25 cellular contexts compared by ENCODE assay signal in genomic region chr7:155761162-155761561, GRCh38. TPM values are rescaled to one million over a fixed set of nuclear protein-coding genes. Genes with fewer than 3 reads are reported as not detected.
DNase-seq lines count a peak whose midpoint lies in the region; ATAC-seq, FAIRE-seq and TF ChIP-seq lines count a peak whose summit lies in the region.
"Had no signal": no experiment of that assay in that cellular context is flagged by ENCODE, and none has a peak within 500 bp of the region (broad histone marks: within the 10 kb centered on the region; RNA-seq: fewer than 3 reads in every experiment).

No MANE protein-coding gene starts in this region.

- peaks cover 3 to 15% (median 14%) of the 10 kb centered on the region in 4 experiments; a peak in 5 of 8 replicates for H3K36me3 ChIP-seq in H1 (ENCODE audit: control insufficient read depth in 2 of 4, insufficient read depth in 4 of 4, low read length in 3 of 4)

- H3K27me3 ChIP-seq in H1 (replicated peaks in 1 of 4; ENCODE audit: control insufficient read depth in 3 of 4, extremely low read depth in 1 of 4, insufficient read depth in 3 of 4, low read length in 3 of 4), result no peaks in the 10 kb centered on the region
- H3K27me3 ChIP-seq: ascending aorta, hepatocyte, tibial nerve had no signal

- no peak overlapping the region for H3K4me2 ChIP-seq in H1 (ENCODE audit: insufficient read depth in 1 of 2, low read depth in 2 of 2, low read length in 2 of 2)
- H3K4me2 ChIP-seq: hepatocyte, SK-N-SH had no signal

- H2BK120ac ChIP-seq in H1 (replicated peaks; ENCODE audit: low read depth, low read length), result no peak overlapping the region

- H2BK5ac ChIP-seq in H1 (ENCODE audit: low read depth, low read length), result no peak overlapping the region

- DNase-seq in NOMO-1 (lab: John Stamatoyannopoulos, UW; ENCODE audit: unreplicated experiment in 2 of 2) (peak; percentile 28 to 57), NOMO-1 treated with dmso at 0.1 percent for 144 hours (lab: John Stamatoyannopoulos, UW; ENCODE audit: unreplicated experiment) (no peak), GF-D8 (lab: John Stamatoyannopoulos, UW) (peak; percentile 41), OCI-M1 (lab: John Stamatoyannopoulos, UW) (peak; percentile 3), H1 (ENCODE audit: low read depth in 1 of 2, low spot score in 2 of 2) (no peak), COLO829 (ENCODE audit: low spot score) (no peak)
- DNase-seq: activated gamma-delta T cell, DMS79 treated with DMSO at 0.1 percent for 48 hours, HFFc6, NCI-H2029, NCI-H446 treated with DMSO at 0.1 percent for 48 hours, nephron progenitor cell, SK-N-SH, WERI-Rb-1 had no signal

- no peak overlapping the region for H2AFZ ChIP-seq in H1 (ENCODE audit: low read length)
- H2AFZ ChIP-seq: hepatocyte had no signal

- H2BK20ac ChIP-seq in H1 (ENCODE audit: low read length), result no peak overlapping the region

- no peak overlapping the region for H3K14ac ChIP-seq in H1 (ENCODE audit: insufficient read length)

- no peak overlapping the region for H4K5ac ChIP-seq in H1 (ENCODE audit: insufficient read length, low read depth, low read length)

- POLR2A ChIA-PET in H1 (lab: Charles Lee; ENCODE audit: partially characterized antibody), result no interaction called here

- no peak for FAIRE-seq in H1 (lab: Jason Lieb, UNC)
- FAIRE-seq: GM18507, keratinocyte had no signal

- no peak overlapping the region for H4K8ac ChIP-seq in H1 (ENCODE audit: extremely low read depth, insufficient read depth, low read length)

- no peak overlapping the region for H3K56ac ChIP-seq in H1 (replicated peaks; ENCODE audit: insufficient read length, low read depth, low read length)

- peaks cover 16% of the 10 kb centered on the region for H3K79me1 ChIP-seq in H1 (ENCODE audit: low read depth, low read length)

- no peak overlapping the region for H2BK15ac ChIP-seq in H1 (ENCODE audit: low read length)

- no peak for TF ChIP-seq RAD21 in H1 (IDR thresholded peaks at IDR 0.05 in 1 of 2, conservative IDR thresholded peaks at IDR 0.05 in 1 of 2; ENCODE audit: low read depth in 2 of 2, low read length in 2 of 2)

- H3K18ac ChIP-seq in H1 (ENCODE audit: extremely low read depth, low read length), result no peak overlapping the region

- no peaks in the 10 kb centered on the region for H3K23me2 ChIP-seq in H1 (ENCODE audit: low read depth, low read length)

- TF ChIP-seq EP300 in H1 (IDR thresholded peaks at IDR 0.05; ENCODE audit: borderline replicate concordance in 1 of 2, low read depth in 2 of 2, low read length in 2 of 2), result no peak

- H3K4me1 ChIP-seq in H1 (replicated peaks in 1 of 4; ENCODE audit: control insufficient read depth in 3 of 4, insufficient read depth in 4 of 4, low read length in 3 of 4), result peaks cover 2 to 6% (median 3%) of the 10 kb centered on the region in 4 experiments; a peak in 6 of 7 replicates
- H3K4me1 ChIP-seq: ascending aorta had no signal

- H4K91ac ChIP-seq in H1 (replicated peaks; ENCODE audit: insufficient read length, low read length), result no peak overlapping the region

- H3K4ac ChIP-seq in H1 (replicated peaks; ENCODE audit: insufficient read length, low read depth, low read length), result no peak overlapping the region

- H4K20me1 ChIP-seq in H1 (replicated peaks in 1 of 2; ENCODE audit: control insufficient read depth in 1 of 2, insufficient read depth in 2 of 2, low read length in 2 of 2), result peaks cover 0 to 15% of the 10 kb centered on the region in 2 experiments

- no peak overlapping the region for H3K4me3 ChIP-seq in H1 (ENCODE audit: extremely low read depth in 1 of 4, insufficient read depth in 2 of 4, low read depth in 3 of 4, low read length in 4 of 4)
- H3K4me3 ChIP-seq: ascending aorta, hepatocyte, tibial nerve had no signal

- H3K9ac ChIP-seq in H1 (replicated peaks in 1 of 4; ENCODE audit: extremely low read depth in 1 of 4, low read depth in 3 of 4, low read length in 3 of 4), result no peak overlapping the region
- H3K9ac ChIP-seq: SK-N-SH had no signal

- peaks cover 3 to 60% of the 10 kb centered on the region in 2 experiments; a peak in 3 of 4 replicates for H3K79me2 ChIP-seq in H1 (ENCODE audit: control insufficient read depth in 1 of 2, insufficient read depth in 2 of 2, low read length in 2 of 2)

- no peak overlapping the region for H3K27ac ChIP-seq in H1 (ENCODE audit: low read depth, low read length)
- H3K27ac ChIP-seq: 22Rv1, ascending aorta, hepatocyte, WERI-Rb-1 had no signal

- peaks cover 6 to 8% of the 10 kb centered on the region in 2 experiments; a peak in 2 of 4 replicates for H3K9me3 ChIP-seq in H1 (ENCODE audit: insufficient read depth in 2 of 2, low read depth in 1 of 2, low read length in 1 of 2)
- H3K9me3 ChIP-seq: ascending aorta, SK-N-SH, tibial nerve had no signal

- H2AK5ac ChIP-seq in H1 (ENCODE audit: low read depth, low read length), result no peak overlapping the region

- no peak for TF ChIP-seq POLR2A in H1 (IDR thresholded peaks at IDR 0.05; ENCODE audit: control extremely low read depth in 1 of 2, low read depth in 2 of 2, low read length in 2 of 2)

- TF ChIP-seq CTCF in H1 (IDR thresholded peaks at IDR 0.05; ENCODE audit: control extremely low read depth in 1 of 3, insufficient read depth in 1 of 3, low read depth in 1 of 3, low read length in 3 of 3), result no peak

- CTCF ChIA-PET in H1 (lab: Charles Lee; ENCODE audit: partially characterized antibody), result interaction anchor here (0.6 to 2.6 kb wide), 2 partner anchors 162 to 327 kb away, joined by 3 to 11 read pairs; no protein-coding TSS in a partner anchor

- ATAC-seq in GM21529 (IDR thresholded peaks at IDR 0.05; ENCODE audit: unreplicated experiment) (no peak), HG03280 (IDR thresholded peaks at IDR 0.05; ENCODE audit: unreplicated experiment) (no peak)

- no peak overlapping the region for H3K23ac ChIP-seq in H1 (ENCODE audit: insufficient read length)

- WGBS in H1 (ENCODE audit: extremely low coverage in 1 of 2, insufficient coverage in 1 of 2, insufficient read length in 1 of 2, insufficient replicate concordance in 2 of 2, low coverage in 1 of 2, low lambda C conversion rate in 2 of 2, missing lambda C conversion rate in 1 of 2), 2 experiments, result 87% methylated on average over 5 of the region's 5 CpGs; no CpG with 5 or more reads in 1 of the 2 experiments

- no peak overlapping the region for H2BK12ac ChIP-seq in H1 (ENCODE audit: low read depth, low read length)

TF ChIP-seq in H1, 55 proteins besides CTCF, POLR2A, EP300 and RAD21:
- TF ChIP-seq ASH2L (IDR thresholded peaks at IDR 0.05; ENCODE audit: low read length), result no peak
- TF ChIP-seq YY1 (IDR thresholded peaks at IDR 0.05; ENCODE audit: low read depth, low read length), result no peak
- no peak for TF ChIP-seq RFX5 (IDR thresholded peaks at IDR 0.05; ENCODE audit: borderline replicate concordance, low read depth, low read length)
- TF ChIP-seq CEBPB (IDR thresholded peaks at IDR 0.05; ENCODE audit: low read depth, low read length), result peak; percentile 63; the same call in 1 of the 2 replicates
- TF ChIP-seq KDM5A (IDR thresholded peaks at IDR 0.05; ENCODE audit: low read length), result no peak
TF ChIP-seq in H1: peak in this region for 1.

RNA-seq across cellular contexts. Expression of gene SHH, which starts 51.1 kb away (rescaled TPM):
- total RNA-seq in H1 (2021; fragmentation: NEBNext Ultra II Directional; extraction: Animal tissue kit (Norgen Biotek cat#: 25700)), result not detected in 2 replicates
- not detected in 2 replicates for polyA plus RNA-seq in H1 (2011; rRNA removed)
- polyA plus RNA-seq in H1 (2011; cell fraction: cytosol; rRNA removed), result 0.01 TPM
- not detected for polyA plus RNA-seq in H1 (2011; cell fraction: nucleus; rRNA removed)
- not detected in 4 replicates for polyA plus RNA-seq in H1 (2012, experiment 1 of 2)
- polyA plus RNA-seq in H1 (2012, experiment 2 of 2), result not detected
- polyA plus RNA-seq in H1 (2013, experiment 1 of 2), result under 0.01 TPM
- polyA plus RNA-seq in H1 (2013, experiment 2 of 2), result 0.04 TPM
- polyA minus RNA-seq in H1 (2011; rRNA and poly(A)+ RNA removed), result 0.03 TPM in 1 of 2 replicates, not detected in the other
- not detected for polyA minus RNA-seq in H1 (2011; cell fraction: cytosol; rRNA and poly(A)+ RNA removed)
- polyA minus RNA-seq in H1 (2011; cell fraction: nucleus; rRNA and poly(A)+ RNA removed), result not detected
- total RNA-seq: activated CD8-positive, alpha-beta memory T cell treated with anti-CD3 and anti-CD28 coated beads for 36 hours; chondrocyte; HFFc6 had no signal
- polyA plus RNA-seq: BJ, keratinocyte, SK-N-SH had no signal

Comparison
In these comparisons a context has a peak if more than half of its experiments do, and no peak if none do; other contexts are left out.
1. DNase-seq: peak in NOMO-1 (2 of 2), GF-D8 (single experiment) and OCI-M1 (single experiment); none in NOMO-1 treated with dmso at 0.1 percent for 144 hours (single experiment), H1 (0 of 2) and COLO829 (single experiment).